ENCODE assay signal across 1 cellular context in the genomic region with DNA sequence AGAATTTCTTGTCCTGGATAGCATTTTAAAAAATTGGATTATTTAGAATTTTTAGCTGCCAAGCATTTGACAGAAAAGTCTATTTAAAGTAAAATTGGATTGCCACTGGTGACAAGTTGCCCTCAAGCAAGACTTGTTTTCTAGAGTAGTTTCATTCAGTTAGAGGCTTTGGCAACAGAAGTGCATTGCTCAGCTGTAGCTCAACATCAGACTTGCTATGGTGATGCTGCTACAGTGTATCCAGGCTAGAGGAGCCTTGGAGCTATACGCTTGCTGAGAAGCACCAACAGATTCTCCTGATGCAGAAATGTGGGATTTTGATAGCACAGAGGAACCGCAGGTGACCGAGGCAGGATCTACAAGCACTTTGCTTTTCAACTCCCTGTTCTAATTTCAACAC.
TF ChIP-seq lines count a peak whose summit lies in the region.

No MANE protein-coding gene starts in this region.

TF ChIP-seq in GM23338, 12 proteins besides CTCF, POLR2A, EP300 and RAD21 (continued from another document):
- TF ChIP-seq, protein P1, sequence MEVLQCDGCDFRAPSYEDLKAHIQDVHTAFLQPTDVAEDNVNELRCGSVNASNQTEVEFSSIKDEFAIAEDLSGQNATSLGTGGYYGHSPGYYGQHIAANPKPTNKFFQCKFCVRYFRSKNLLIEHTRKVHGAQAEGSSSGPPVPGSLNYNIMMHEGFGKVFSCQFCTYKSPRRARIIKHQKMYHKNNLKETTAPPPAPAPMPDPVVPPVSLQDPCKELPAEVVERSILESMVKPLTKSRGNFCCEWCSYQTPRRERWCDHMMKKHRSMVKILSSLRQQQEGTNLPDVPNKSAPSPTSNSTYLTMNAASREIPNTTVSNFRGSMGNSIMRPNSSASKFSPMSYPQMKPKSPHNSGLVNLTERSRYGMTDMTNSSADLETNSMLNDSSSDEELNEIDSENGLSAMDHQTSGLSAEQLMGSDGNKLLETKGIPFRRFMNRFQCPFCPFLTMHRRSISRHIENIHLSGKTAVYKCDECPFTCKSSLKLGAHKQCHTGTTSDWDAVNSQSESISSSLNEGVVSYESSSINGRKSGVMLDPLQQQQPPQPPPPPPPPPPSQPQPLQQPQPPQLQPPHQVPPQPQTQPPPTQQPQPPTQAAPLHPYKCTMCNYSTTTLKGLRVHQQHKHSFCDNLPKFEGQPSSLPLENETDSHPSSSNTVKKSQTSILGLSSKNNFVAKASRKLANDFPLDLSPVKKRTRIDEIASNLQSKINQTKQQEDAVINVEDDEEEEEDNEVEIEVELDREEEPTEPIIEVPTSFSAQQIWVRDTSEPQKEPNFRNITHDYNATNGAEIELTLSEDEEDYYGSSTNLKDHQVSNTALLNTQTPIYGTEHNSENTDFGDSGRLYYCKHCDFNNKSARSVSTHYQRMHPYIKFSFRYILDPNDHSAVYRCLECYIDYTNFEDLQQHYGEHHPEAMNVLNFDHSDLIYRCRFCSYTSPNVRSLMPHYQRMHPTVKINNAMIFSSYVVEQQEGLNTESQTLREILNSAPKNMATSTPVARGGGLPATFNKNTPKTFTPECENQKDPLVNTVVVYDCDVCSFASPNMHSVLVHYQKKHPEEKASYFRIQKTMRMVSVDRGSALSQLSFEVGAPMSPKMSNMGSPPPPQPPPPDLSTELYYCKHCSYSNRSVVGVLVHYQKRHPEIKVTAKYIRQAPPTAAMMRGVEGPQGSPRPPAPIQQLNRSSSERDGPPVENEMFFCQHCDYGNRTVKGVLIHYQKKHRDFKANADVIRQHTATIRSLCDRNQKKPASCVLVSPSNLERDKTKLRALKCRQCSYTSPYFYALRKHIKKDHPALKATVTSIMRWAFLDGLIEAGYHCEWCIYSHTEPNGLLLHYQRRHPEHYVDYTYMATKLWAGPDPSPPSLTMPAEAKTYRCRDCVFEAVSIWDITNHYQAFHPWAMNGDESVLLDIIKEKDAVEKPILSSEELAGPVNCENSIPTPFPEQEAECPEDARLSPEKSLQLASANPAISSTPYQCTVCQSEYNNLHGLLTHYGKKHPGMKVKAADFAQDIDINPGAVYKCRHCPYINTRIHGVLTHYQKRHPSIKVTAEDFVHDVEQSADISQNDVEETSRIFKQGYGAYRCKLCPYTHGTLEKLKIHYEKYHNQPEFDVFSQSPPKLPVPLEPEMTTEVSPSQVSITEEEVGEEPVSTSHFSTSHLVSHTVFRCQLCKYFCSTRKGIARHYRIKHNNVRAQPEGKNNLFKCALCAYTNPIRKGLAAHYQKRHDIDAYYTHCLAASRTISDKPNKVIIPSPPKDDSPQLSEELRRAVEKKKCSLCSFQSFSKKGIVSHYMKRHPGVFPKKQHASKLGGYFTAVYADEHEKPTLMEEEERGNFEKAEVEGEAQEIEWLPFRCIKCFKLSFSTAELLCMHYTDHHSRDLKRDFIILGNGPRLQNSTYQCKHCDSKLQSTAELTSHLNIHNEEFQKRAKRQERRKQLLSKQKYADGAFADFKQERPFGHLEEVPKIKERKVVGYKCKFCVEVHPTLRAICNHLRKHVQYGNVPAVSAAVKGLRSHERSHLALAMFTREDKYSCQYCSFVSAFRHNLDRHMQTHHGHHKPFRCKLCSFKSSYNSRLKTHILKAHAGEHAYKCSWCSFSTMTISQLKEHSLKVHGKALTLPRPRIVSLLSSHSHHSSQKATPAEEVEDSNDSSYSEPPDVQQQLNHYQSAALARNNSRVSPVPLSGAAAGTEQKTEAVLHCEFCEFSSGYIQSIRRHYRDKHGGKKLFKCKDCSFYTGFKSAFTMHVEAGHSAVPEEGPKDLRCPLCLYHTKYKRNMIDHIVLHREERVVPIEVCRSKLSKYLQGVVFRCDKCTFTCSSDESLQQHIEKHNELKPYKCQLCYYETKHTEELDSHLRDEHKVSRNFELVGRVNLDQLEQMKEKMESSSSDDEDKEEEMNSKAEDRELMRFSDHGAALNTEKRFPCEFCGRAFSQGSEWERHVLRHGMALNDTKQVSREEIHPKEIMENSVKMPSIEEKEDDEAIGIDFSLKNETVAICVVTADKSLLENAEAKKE (CRISPR knock-in tag; IDR thresholded peaks at IDR 0.05), result no peak
- no peak for TF ChIP-seq NANOG (IDR thresholded peaks at IDR 0.05; ENCODE audit: borderline replicate concordance)
- TF ChIP-seq JUNB (IDR thresholded peaks at IDR 0.05; ENCODE audit: unreplicated experiment), result no peak
- no peak for TF ChIP-seq EZH2 (IDR thresholded peaks at IDR 0.05; ENCODE audit: low read depth, unreplicated experiment)
